ENCODE assay signal across 9 cellular contexts in genomic region chr20:32820698-32821378, GRCh38. TPM values are rescaled to one million over a fixed set of nuclear protein-coding genes. Genes with fewer than 3 reads are reported as not detected.
DNase-seq lines count a peak whose midpoint lies in the region; ATAC-seq and TF ChIP-seq lines count a peak whose summit lies in the region.
"Had no signal": no experiment of that assay in that cellular context is flagged by ENCODE, and none has a peak within 500 bp of the region (broad histone marks: within the 10 kb centered on the region; RNA-seq: fewer than 3 reads in every experiment).

No MANE protein-coding gene starts in this region.

- peaks cover 0 to 35% of the 10 kb centered on the region in 2 donors for H3K4me1 ChIP-seq in adrenal gland (replicated peaks in 1 of 2)
- H3K4me1 ChIP-seq in left lung = peaks cover 7 to 56% of the 10 kb centered on the region in 2 donors
- H3K4me1 ChIP-seq in thyroid gland = peaks cover 50 to 54% of the 10 kb centered on the region in 2 donors

- no peaks in the 10 kb centered on the region for H3K9me3 Mint-ChIP-seq in activated naive CD4-positive, alpha-beta T cell treated with anti-CD3 and anti-CD28 coated beads, Interleukin-2, amount 50 U/mL, for 24 hours

- no peak for DNase-seq in activated naive CD4-positive, alpha-beta T cell treated with Interleukin-2 at 50 U/mL for 16 hours
- DNase-seq in adrenal gland (no peak), left lung (peak in 1 of 2 donors; percentile 47), thyroid gland (peak in 1 of 2 donors; percentile 33), hippocampal formation (lab: John Stamatoyannopoulos, UW) (no peak)
- DNase-seq in stimulated activated CD8-positive, alpha-beta memory T cell treated with anti-CD3 and anti-CD28 coated beads, Interleukin-4, amount 100 ng/mL, for 48 hours = no peak

- TF ChIP-seq POLR2A in adrenal gland (IDR thresholded peaks at IDR 0.05) (no peak), thyroid gland (IDR thresholded peaks at IDR 0.05) (no peak)

- intact Hi-C loops in adrenal gland (cut with DNase I) (no loop called here), left lung (cut with DNase I) (no loop called here), thyroid gland (cut with DNase I) (no loop called here)

- H3K4me3 ChIP-seq in adrenal gland = peak overlapping the region; percentile 2 to 99 (median 36)
- peak overlapping the region; percentile 48 to 74 for H3K4me3 ChIP-seq in left lung
- H3K4me3 ChIP-seq in thyroid gland (replicated peaks in 1 of 3) = peak overlapping the region in 2 of 3 donors; percentile 68

- H3K36me3 ChIP-seq in adrenal gland (replicated peaks in 1 of 2) (peaks cover 0 to 2% of the 10 kb centered on the region in 2 donors), left lung (peaks cover 0 to 5% of the 10 kb centered on the region in 2 donors), thyroid gland (no peaks in the 10 kb centered on the region)

- peak overlapping the region; percentile 84 for H3K4me3 Mint-ChIP-seq in activated naive CD4-positive, alpha-beta T cell treated with anti-CD3 and anti-CD28 coated beads, Interleukin-2, amount 50 U/mL, for 24 hours

- H3K4me1 Mint-ChIP-seq in activated naive CD4-positive, alpha-beta T cell treated with anti-CD3 and anti-CD28 coated beads, Interleukin-2, amount 50 U/mL, for 24 hours = peaks cover 45% of the 10 kb centered on the region

- H3K27ac Mint-ChIP-seq in activated naive CD4-positive, alpha-beta T cell treated with anti-CD3 and anti-CD28 coated beads, Interleukin-2, amount 50 U/mL, for 24 hours = peak overlapping the region; percentile 90

- H3K27me3 Mint-ChIP-seq in activated naive CD4-positive, alpha-beta T cell treated with anti-CD3 and anti-CD28 coated beads, Interleukin-2, amount 50 U/mL, for 24 hours = no peaks in the 10 kb centered on the region

- WGBS in adrenal gland, 4 donors = 72 to 80% (median 79%) methylated on average over 24 to 25 of the region's 25 CpGs
- 78 to 80% methylated on average over 24 to 25 of the region's 25 CpGs for WGBS in thyroid gland, 2 donors

- peaks cover 2% of the 10 kb centered on the region for H3K36me3 Mint-ChIP-seq in activated naive CD4-positive, alpha-beta T cell treated with anti-CD3 and anti-CD28 coated beads, Interleukin-2, amount 50 U/mL, for 24 hours

- H3K27me3 ChIP-seq in adrenal gland (no peaks in the 10 kb centered on the region), left lung (no peaks in the 10 kb centered on the region), thyroid gland (no peaks in the 10 kb centered on the region)

- H3K9me3 ChIP-seq in adrenal gland (replicated peaks in 1 of 3) (no peaks in the 10 kb centered on the region), left lung (no peaks in the 10 kb centered on the region), thyroid gland (no peaks in the 10 kb centered on the region)

- peak overlapping the region in 4 of 5 donors; percentile 62 to 100 (median 82) for H3K27ac ChIP-seq in adrenal gland
- H3K27ac ChIP-seq in left lung = peak overlapping the region; percentile 84 to 85
- peak overlapping the region; percentile 78 to 93 (median 90) for H3K27ac ChIP-seq in thyroid gland

- ATAC-seq in left lung (no peak), GM21717 (IDR thresholded peaks at IDR 0.05; ENCODE audit: unreplicated experiment) (no peak)

- TF ChIP-seq CTCF in adrenal gland (IDR thresholded peaks at IDR 0.05) (no peak), left lung (IDR thresholded peaks at IDR 0.05) (no peak), thyroid gland (IDR thresholded peaks at IDR 0.05) (no peak)

RNA-seq across cellular contexts. Expression of gene MAPRE1, which starts 1.1 kb away (rescaled TPM):
- total RNA-seq in adrenal gland = 10 to 100 TPM; 47.5 to 88.8 (median 57.8) TPM
- polyA plus RNA-seq in adrenal gland = 10 to 100 TPM; 22.3 to 97.3 (median 22.4) TPM
- total RNA-seq in left lung = 100 to 1,000 TPM in 1 of 2 donors, 10 to 100 TPM in 1; 87.4 to 107 TPM
- 100 to 1,000 TPM in 3 of 4 donors, 10 to 100 TPM in 1; 98.9 to 143 (median 110) TPM for total RNA-seq in thyroid gland

RNA-seq across cellular contexts. Expression of gene EFCAB8, which starts 37.9 kb away (rescaled TPM):
- total RNA-seq in adrenal gland = under 1 TPM in 1 of 8 donors, not detected in 7; 0.07 TPM
- under 1 TPM in 2 of 3 donors, not detected in 1; 0.03 to 0.40 TPM for polyA plus RNA-seq in adrenal gland
- total RNA-seq in left lung = 1 to 10 TPM in 1 of 2 donors, under 1 TPM in 1; 0.35 to 1.0 TPM
- total RNA-seq in thyroid gland = 1 to 10 TPM in 1 of 4 donors, under 1 TPM in 1, not detected in 2; 0.27 to 2.3 TPM
- total RNA-seq: dermis microvascular lymphatic vessel endothelial cell had no signal

RNA-seq across cellular contexts. Expression of gene DNMT3B, which starts 58.7 kb away (rescaled TPM):
- 1 to 10 TPM in 3 of 8 donors, under 1 TPM in 4, not detected in 1; 0.12 to 1.6 (median 0.87) TPM for total RNA-seq in adrenal gland
- 1 to 10 TPM in 1 of 3 donors, under 1 TPM in 2; 0.44 to 2.0 (median 0.81) TPM for polyA plus RNA-seq in adrenal gland
- total RNA-seq in left lung = 1 to 10 TPM in 1 of 2 donors, under 1 TPM in 1; 0.86 to 1.6 TPM
- total RNA-seq in thyroid gland = 1 to 10 TPM; 2.2 to 2.7 (median 2.3) TPM
